In genomic region chr3:39273119-39273518, GRCh38 we compare ENCODE assay signal across 19 cellular contexts. TPM values are rescaled to one million over a fixed set of nuclear protein-coding genes. Genes with fewer than 3 reads are reported as not detected.
DNase-seq lines count a peak whose midpoint lies in the region; ATAC-seq and TF ChIP-seq lines count a peak whose summit lies in the region.
"Had no signal": no experiment of that assay in that cellular context is flagged by ENCODE, and none has a peak within 500 bp of the region (broad histone marks: within the 10 kb centered on the region; RNA-seq: fewer than 3 reads in every experiment).

No MANE protein-coding gene starts in this region.

- H3K27me3 Mint-ChIP-seq in endothelial cell (ENCODE audit: unreplicated experiment), result peaks cover 8% of the 10 kb centered on the region
- peaks cover 3% of the 10 kb centered on the region for H3K27me3 Mint-ChIP-seq in activated CD8-positive, alpha-beta T cell treated with anti-CD3 and anti-CD28 coated beads for 36 hours

- CTCF ChIA-PET in OCI-LY7 (lab: Charles Lee; ENCODE audit: unreplicated experiment), result no interaction called here
- CTCF ChIA-PET in activated CD8-positive, alpha-beta T cell treated with anti-CD3 and anti-CD28 coated beads for 36 hours (lab: Charles Lee), result interaction anchor here (1.1 to 15.4 kb wide), 3 partner anchors 10 to 82 kb away, joined by 3 to 275 read pairs (median 17); no protein-coding TSS in a partner anchor

- POLR2A ChIA-PET in OCI-LY7 (lab: Charles Lee), result no interaction called here
- POLR2A ChIA-PET in activated CD8-positive, alpha-beta T cell treated with anti-CD3 and anti-CD28 coated beads for 36 hours (lab: Charles Lee), result interaction anchor here (1.2 kb wide), 1 partner anchor 81 kb away, joined by 7 read pairs; the partner anchor contains the start of gene XIRP1

- intact Hi-C loops in OCI-LY7 (cut with micrococcal nuclease; ENCODE audit: unreplicated experiment), result no loop called here
- intact Hi-C loops in activated CD8-positive, alpha-beta T cell treated with anti-CD3 and anti-CD28 coated beads for 36 hours (cut with micrococcal nuclease), result no loop called here

- H3K27me3 ChIP-seq in osteoblast (ENCODE audit: insufficient read depth, low read length), result peaks cover 40% of the 10 kb centered on the region
- H3K27me3 ChIP-seq: breast epithelium had no signal

- peaks cover 24% of the 10 kb centered on the region for H3K4me1 Mint-ChIP-seq in endothelial cell (ENCODE audit: unreplicated experiment)
- H3K4me1 Mint-ChIP-seq in activated CD8-positive, alpha-beta T cell treated with anti-CD3 and anti-CD28 coated beads for 36 hours (ENCODE audit: low read depth), result peaks cover 16% of the 10 kb centered on the region

- H3K36me3 ChIP-seq in OCI-LY7 (ENCODE audit: insufficient read depth, low read length) (no peaks in the 10 kb centered on the region), osteoblast (ENCODE audit: insufficient read depth, low read length) (no peaks in the 10 kb centered on the region)
- H3K36me3 ChIP-seq: breast epithelium had no signal

- no peak for DNase-seq in OCI-LY7 (ENCODE audit: low spot score)
- DNase-seq in endothelial cell (ENCODE audit: low spot score), result no peak
- DNase-seq in osteoblast (ENCODE audit: insufficient read length, low spot score, missing footprints), result no peak
- no peak for DNase-seq in NCI-H524 (lab: John Stamatoyannopoulos, UW)
- DNase-seq in activated CD8-positive, alpha-beta T cell treated with anti-CD3 and anti-CD28 coated beads for 36 hours, result no peak
- DNase-seq in midbrain (lab: John Stamatoyannopoulos, UW), result no peak
- DNase-seq: activated CD4-positive, CD25-positive, alpha-beta regulatory T cell treated with anti-CD3 and anti-CD28 coated beads, Interleukin-2, amount 50 U/mL, for 72 hours; DMS79; NCI-H1436; NK-92 treated with Interleukin-12 subunit alpha and Interleukin-12 subunit beta, amount 100 ng/mL, for 24 hours; SHP77; stimulated activated naive CD8-positive, alpha-beta T cell treated with anti-CD3 and anti-CD28 coated beads, Interleukin-15, Interleukin-2, amounts not matched to agents 100 U/mL and 50 U/mL, for 24 hours; trophoblast cell had no signal

- H3K9me3 ChIP-seq in OCI-LY7 (ENCODE audit: low read length) (no peaks in the 10 kb centered on the region), osteoblast (ENCODE audit: low read depth, low read length) (no peaks in the 10 kb centered on the region)
- H3K9me3 ChIP-seq: breast epithelium had no signal

- no peak for ATAC-seq in activated CD8-positive, alpha-beta T cell treated with anti-CD3 and anti-CD28 coated beads for 36 hours
- ATAC-seq: activated naive CD4-positive, alpha-beta T cell treated with anti-CD3 and anti-CD28 coated beads, Interleukin-2, amount 50 U/mL, for 72 hours; stimulated activated naive CD8-positive, alpha-beta T cell treated with anti-CD3 and anti-CD28 coated beads, Interleukin-15, Interleukin-2, amounts not matched to agents 100 U/mL and 50 U/mL, for 24 hours had no signal

- H3K4me2 ChIP-seq in OCI-LY7 (ENCODE audit: low read length) (no peak overlapping the region), osteoblast (ENCODE audit: insufficient read depth, low read length) (no peak overlapping the region)

- no peaks in the 10 kb centered on the region for H3K9me3 Mint-ChIP-seq in endothelial cell (ENCODE audit: unreplicated experiment)
- H3K9me3 Mint-ChIP-seq in activated CD8-positive, alpha-beta T cell treated with anti-CD3 and anti-CD28 coated beads for 36 hours, result no peaks in the 10 kb centered on the region
- H3K9me3 Mint-ChIP-seq: activated naive CD4-positive, alpha-beta T cell treated with anti-CD3 and anti-CD28 coated beads, Interleukin-2, amount 50 U/mL, for 72 hours; nephron had no signal

- H3K36me3 Mint-ChIP-seq in endothelial cell (ENCODE audit: low read depth, unreplicated experiment), result no peaks in the 10 kb centered on the region
- H3K36me3 Mint-ChIP-seq in activated CD8-positive, alpha-beta T cell treated with anti-CD3 and anti-CD28 coated beads for 36 hours (ENCODE audit: low read depth), result no peaks in the 10 kb centered on the region
- H3K36me3 Mint-ChIP-seq: activated naive CD4-positive, alpha-beta T cell treated with anti-CD3 and anti-CD28 coated beads, Interleukin-2, amount 50 U/mL, for 72 hours had no signal

- no peak overlapping the region for H3K27ac ChIP-seq in OCI-LY7 (ENCODE audit: low read depth, low read length, poor library complexity, severe bottlenecking)
- no peak overlapping the region for H3K27ac ChIP-seq in osteoblast (ENCODE audit: low read depth, low read length)
- H3K27ac ChIP-seq: breast epithelium had no signal

- no TSS peak for BruUV-seq in OCI-LY7 (replicated peaks; lab: Mats Ljungman, UMichigan)

- H3K4me3 ChIP-seq in GM12875 (ENCODE audit: low read depth, low read length) (no peak overlapping the region), OCI-LY7 (ENCODE audit: low read depth, low read length, poor library complexity, severe bottlenecking) (no peak overlapping the region), osteoblast (ENCODE audit: insufficient read depth, low read length) (no peak overlapping the region)
- H3K4me3 ChIP-seq: breast epithelium had no signal

- H3K79me2 ChIP-seq in OCI-LY7 (ENCODE audit: insufficient read depth, low read depth, low read length) (no peaks in the 10 kb centered on the region), osteoblast (ENCODE audit: insufficient read depth, low read length) (no peaks in the 10 kb centered on the region)

- no peak overlapping the region for H3K4me3 Mint-ChIP-seq in endothelial cell (ENCODE audit: unreplicated experiment)
- H3K4me3 Mint-ChIP-seq in activated CD8-positive, alpha-beta T cell treated with anti-CD3 and anti-CD28 coated beads for 36 hours, result no peak overlapping the region
- H3K4me3 Mint-ChIP-seq: nephron had no signal

- peak overlapping the region; percentile 67 for H3K27ac Mint-ChIP-seq in endothelial cell (ENCODE audit: unreplicated experiment)
- no peak overlapping the region for H3K27ac Mint-ChIP-seq in activated CD8-positive, alpha-beta T cell treated with anti-CD3 and anti-CD28 coated beads for 36 hours
- H3K27ac Mint-ChIP-seq: activated naive CD4-positive, alpha-beta T cell treated with anti-CD3 and anti-CD28 coated beads, Interleukin-2, amount 50 U/mL, for 72 hours; nephron had no signal

- H3K9me2 ChIP-seq in OCI-LY7 (ENCODE audit: insufficient read depth, low read length), result no peaks in the 10 kb centered on the region

- H2AFZ ChIP-seq in OCI-LY7 (ENCODE audit: low read length), result no peak overlapping the region
- no peak overlapping the region for H2AFZ ChIP-seq in osteoblast (ENCODE audit: low read length)

- H4K20me1 ChIP-seq in OCI-LY7 (ENCODE audit: insufficient read depth, low read length) (no peaks in the 10 kb centered on the region), osteoblast (ENCODE audit: insufficient read depth, low read length) (no peaks in the 10 kb centered on the region)

- no peaks in the 10 kb centered on the region for H3K4me1 ChIP-seq in OCI-LY7 (ENCODE audit: insufficient read depth, low read length, poor library complexity, severe bottlenecking)
- H3K4me1 ChIP-seq in osteoblast (ENCODE audit: insufficient read depth, low read length), result no peaks in the 10 kb centered on the region
- H3K4me1 ChIP-seq: breast epithelium had no signal

- TF ChIP-seq CTCF in GM12875 (IDR thresholded peaks at IDR 0.05; ENCODE audit: borderline replicate concordance, insufficient read depth, low read depth, low read length) (0 out of 2 replicates have a peak, but pooled peaks have one; percentile 2), OCI-LY7 (conservative IDR thresholded peaks at IDR 0.05; ENCODE audit: low read length) (peak; percentile 31; the same call in 1 of the 2 replicates), endothelial cell (IDR thresholded peaks at IDR 0.05; ENCODE audit: unreplicated experiment) (no peak), osteoblast (IDR thresholded peaks at IDR 0.05; ENCODE audit: extremely low read depth, low read depth, low read length) (peak; percentile 28)
- no peak for TF ChIP-seq CTCF in activated CD8-positive, alpha-beta T cell treated with anti-CD3 and anti-CD28 coated beads for 36 hours (IDR thresholded peaks at IDR 0.05)

RNA-seq across cellular contexts. Expression of gene CX3CR1, which starts 6.7 kb away (rescaled TPM):
- not detected in 2 replicates for total RNA-seq in OCI-LY7 (2014; rRNA removed; shearing (Covaris generic))
- total RNA-seq in OCI-LY7 (2022) (0.13 TPM in 1 of 2 replicates, not detected in the other), endothelial cell (ENCODE audit: unreplicated experiment) (4.2 TPM), osteoblast (under 0.01 TPM in 2 replicates)
- under 1 TPM; 0.34 to 0.88 TPM for total RNA-seq in activated CD8-positive, alpha-beta T cell treated with anti-CD3 and anti-CD28 coated beads for 36 hours
- total RNA-seq: LHCN-M2, lung microvascular endothelial cell had no signal

RNA-seq across cellular contexts. Expression of gene CCR8, which starts 56.4 kb away (rescaled TPM):
- not detected in 2 replicates for total RNA-seq in OCI-LY7 (2014; rRNA removed; shearing (Covaris generic))
- total RNA-seq in OCI-LY7 (2022), result not detected in 2 replicates
- not detected for total RNA-seq in endothelial cell (ENCODE audit: unreplicated experiment)
- total RNA-seq in osteoblast, result not detected in 2 replicates
- total RNA-seq in activated CD8-positive, alpha-beta T cell treated with anti-CD3 and anti-CD28 coated beads for 36 hours, result under 1 TPM; 0.34 to 0.56 TPM
- total RNA-seq: breast epithelium, LHCN-M2, lung microvascular endothelial cell had no signal

Comparison
In these comparisons a context has a peak if more than half of its experiments do, and no peak if none do; other contexts are left out.
1. CTCF ChIP-seq: peak in GM12875 (single experiment), OCI-LY7 (single experiment) and osteoblast (single experiment); none in endothelial cell (single experiment) and activated CD8-positive, alpha-beta T cell treated with anti-CD3 and anti-CD28 coated beads for 36 hours (single experiment).